Comparison of ENCODE assay signal across 7 cellular contexts in genomic region chr2:175203621-175204496, GRCh38. TPM values are rescaled to one million over a fixed set of nuclear protein-coding genes. Genes with fewer than 3 reads are reported as not detected.
A peak's percentile ranks its signal among the peaks of the same experiment; 100 is the strongest.
DNase-seq lines count a peak whose midpoint lies in the region; ATAC-seq, FAIRE-seq and TF ChIP-seq lines count a peak whose summit lies in the region.

No MANE protein-coding gene starts in this region.

- no peak for TF ChIP-seq EP300 in GM12878 (IDR thresholded peaks at IDR 0.05; ENCODE audit: borderline replicate concordance in 1 of 2, control insufficient read depth in 1 of 2, low read depth in 2 of 2, low read length in 2 of 2)

- no peaks in the 10 kb centered on the region for H3K27me3 ChIP-seq in GM12878 (replicated peaks in 1 of 2; ENCODE audit: control insufficient read depth in 2 of 2, insufficient read depth in 2 of 2, low read length in 1 of 2)

- peak; percentile 98 for ATAC-seq in GM12878

- POLR2A ChIA-PET in GM12878 (lab: Charles Lee), result interaction anchor here (1.2 kb wide), 1 partner anchor 94 kb away, joined by 3 read pairs; no protein-coding TSS in a partner anchor

- H3K4me1 ChIP-seq in GM12878 (ENCODE audit: control insufficient read depth, insufficient read depth, low read length), result no peaks in the 10 kb centered on the region

- TF ChIP-seq CTCF in GM12864 (IDR thresholded peaks at IDR 0.05; ENCODE audit: low read depth, low read length, missing control alignments), result peak; percentile 62
- TF ChIP-seq CTCF in GM12878 (IDR thresholded peaks at IDR 0.05 in 2 of 3, conservative IDR thresholded peaks at IDR 0.05 in 1 of 3; ENCODE audit: control insufficient read depth in 2 of 3, extremely low read depth in 1 of 3, insufficient read depth in 1 of 3, low read depth in 3 of 3, low read length in 3 of 3), result peak; percentile 53 to 55 (median 55)

- H3K9ac ChIP-seq in GM12878 (ENCODE audit: control insufficient read depth, insufficient read depth, low read length), result no peak overlapping the region

- peak; percentile 55 for TF ChIP-seq RAD21 in GM12878 (IDR thresholded peaks at IDR 0.05; ENCODE audit: insufficient read depth, low read depth, low read length)

- peak; percentile 81 for FAIRE-seq in GM12878 (lab: Jason Lieb, UNC)

- H3K27ac ChIP-seq in GM12878 (ENCODE audit: control insufficient read depth, insufficient read depth), result no peak overlapping the region

- no peaks in the 10 kb centered on the region for H3K36me3 ChIP-seq in GM12878 (ENCODE audit: control insufficient read depth in 2 of 2, insufficient read depth in 2 of 2, low read length in 1 of 2)

- SMC1A ChIA-PET in GM12878 (lab: Charles Lee; ENCODE audit: uncharacterized antibody, unreplicated experiment), result interaction anchor here (0.5 to 1.4 kb wide), 8 partner anchors 22 to 393 kb away, joined by 3 to 6 read pairs (median 3); partner anchors contain the start of gene ATF2

- intact Hi-C loops in GM12878 (cut with micrococcal nuclease; ENCODE audit: unreplicated experiment), result loop anchor here (1.0 kb wide), 1 partner anchor 78 kb away; no protein-coding TSS in a partner anchor

- DNase-seq in GM12864 (ENCODE audit: low read depth) (no peak), HCEC 1CT (peak; percentile 66), NAMALWA (ENCODE audit: low spot score) (peak; percentile 80), SKM-1 treated with dmso at 0.1 percent for 144 hours (lab: John Stamatoyannopoulos, UW; ENCODE audit: unreplicated experiment) (peak; percentile 27), GM12878 (ENCODE audit: low read depth, low spot score) (no peak), kidney glomerular epithelial cell (lab: John Stamatoyannopoulos, UW) (peak; percentile 46)
- peak; percentile 6 to 7 (median 6) for DNase-seq in stimulated activated CD4-positive, alpha-beta T cell treated with anti-CD3 and anti-CD28 coated beads, TNF-alpha, amount 100 ng/mL, for 4 hours (ENCODE audit: low read depth in 3 of 3)

- no peaks in the 10 kb centered on the region for H4K20me1 ChIP-seq in GM12878 (ENCODE audit: control insufficient read depth, insufficient read depth)

- no TSS peak for BruUV-seq in GM12878 (replicated peaks; lab: Mats Ljungman, UMichigan)

- no peaks in the 10 kb centered on the region for H3K79me2 ChIP-seq in GM12878 (ENCODE audit: control insufficient read depth, insufficient read depth, low read length)

- in situ Hi-C loops in GM12878 (cut with MboI), result no loop called here

- RAD21 ChIA-PET in GM12878 (lab: Charles Lee; ENCODE audit: unreplicated experiment), result interaction anchor here (0.6 to 2.1 kb wide), 5 partner anchors 87 to 893 kb away, joined by 3 to 4 read pairs (median 4); no protein-coding TSS in a partner anchor

- H3K4me3 ChIP-seq in GM12864 (ENCODE audit: low read depth, low read length), result no peak overlapping the region
- no peak overlapping the region for H3K4me3 ChIP-seq in GM12878

- no peak overlapping the region for H3K4me2 ChIP-seq in GM12878 (ENCODE audit: control insufficient read depth, insufficient read depth)

- no peak for TF ChIP-seq POLR2A in GM12878 (IDR thresholded peaks at IDR 0.05; ENCODE audit: low read depth, low read length)

- WGBS in GM12878 (ENCODE audit: insufficient coverage, insufficient replicate concordance, low lambda C conversion rate, missing lambda C conversion rate), result 9% methylated on average over 12 of the region's 12 CpGs

- H2AFZ ChIP-seq in GM12878 (ENCODE audit: control insufficient read depth, low read depth, low read length), result no peak overlapping the region

- CTCF ChIA-PET in GM12878 (lab: Yijun Ruan, JAX), result interaction anchor here (0.9 to 3.3 kb wide), 20 partner anchors 9 to 455 kb away, joined by 3 to 12 read pairs (median 4); partner anchors contain the start of gene ATF2

- no peaks in the 10 kb centered on the region; the same call in 2 of the 3 replicates for H3K9me3 ChIP-seq in GM12878 (replicated peaks; ENCODE audit: control insufficient read depth, insufficient read depth, low read length)

TF ChIP-seq in GM12878, 131 proteins besides CTCF, POLR2A, EP300 and RAD21:
- TF ChIP-seq USF1 (IDR thresholded peaks at IDR 0.05; ENCODE audit: borderline replicate concordance, extremely low read length, insufficient read depth, low read depth, low read length), result no peak
- peak; percentile 42; the same call in 1 of the 2 replicates for TF ChIP-seq SMC3 (IDR thresholded peaks at IDR 0.05; ENCODE audit: borderline replicate concordance, low read length)

RNA-seq across cellular contexts. Expression of gene ATP5MC3, which starts 22.3 kb away (rescaled TPM):
- total RNA-seq in GM12878 (2013; cell fraction: nucleolus; rRNA removed), result 68.9 and 71.1 TPM in 2 replicates
- total RNA-seq in GM12878 (2014; rRNA removed), result 308 and 329 TPM in 2 replicates
- total RNA-seq in GM12878 (2014; rRNA removed; fragmentation: Illumina TruSeq; extraction: Trizol), result 330 and 378 TPM in 2 replicates
- total RNA-seq in GM12878 (2021), result 424 and 434 TPM in 2 replicates
- 261 TPM for polyA plus RNA-seq in GM12878 (2011; ENCODE audit: low read depth)
- polyA plus RNA-seq in GM12878 (2011; rRNA removed), result 1,196 and 1,341 TPM in 2 replicates
- 686 and 945 TPM in 2 replicates for polyA plus RNA-seq in GM12878 (2011; cell fraction: cytosol; rRNA removed)
- polyA plus RNA-seq in GM12878 (2011; cell fraction: nucleus; rRNA removed), result 343 and 385 TPM in 2 replicates
- polyA plus RNA-seq in GM12878 (2012), result 345 and 392 TPM in 2 replicates
- 205 and 334 TPM in 2 replicates for polyA plus RNA-seq in GM12878 (2014; fragmentation: Illumina TruSeq; extraction: Trizol)
- 100 to 1,000 TPM; 643 to 716 TPM for polyA plus RNA-seq in GM12878 (2014; fragmentation: Nextera tagmentation; extraction: Ambion mirVana)
- polyA plus RNA-seq in GM12878 (2014; rRNA removed), result 422 and 457 TPM in 2 replicates
- polyA plus RNA-seq in GM12878 (2016; fragmentation: Nextera tagmentation; extraction: Ambion mirVana), result 1,000 to 10,000 TPM; 1,121 to 1,181 TPM
- polyA minus RNA-seq in GM12878 (2011; rRNA and poly(A)+ RNA removed), result 333 and 340 TPM in 2 replicates
- 92.2 and 96.0 TPM in 2 replicates for polyA minus RNA-seq in GM12878 (2011; cell fraction: cytosol; rRNA and poly(A)+ RNA removed)
- polyA minus RNA-seq in GM12878 (2011; cell fraction: nucleus; rRNA and poly(A)+ RNA removed), result 64.4 and 91.2 TPM in 2 replicates

RNA-seq across cellular contexts. Expression of gene ATF2, which starts 35.9 kb away (rescaled TPM):
- total RNA-seq in GM12878 (2013; cell fraction: nucleolus; rRNA removed), result 146 and 154 TPM in 2 replicates
- total RNA-seq in GM12878 (2014; rRNA removed) (26.0 and 28.2 TPM in 2 replicates), GM12878 (2014; rRNA removed; fragmentation: Illumina TruSeq; extraction: Trizol) (35.7 and 36.2 TPM in 2 replicates), GM12878 (2021) (34.0 and 35.8 TPM in 2 replicates)
- polyA plus RNA-seq in GM12878 (2011; ENCODE audit: low read depth), result 14.3 TPM
- polyA plus RNA-seq in GM12878 (2011; rRNA removed) (78.0 and 93.7 TPM in 2 replicates), GM12878 (2014; fragmentation: Illumina TruSeq; extraction: Trizol) (38.2 and 43.4 TPM in 2 replicates), GM12878 (2014; fragmentation: Nextera tagmentation; extraction: Ambion mirVana) (10 to 100 TPM; 10.3 to 17.7 TPM), GM12878 (2014; rRNA removed) (17.6 and 18.9 TPM in 2 replicates), GM12878 (2016; fragmentation: Nextera tagmentation; extraction: Ambion mirVana) (10 to 100 TPM; 42.5 to 44.7 TPM)
- 54.7 and 55.9 TPM in 2 replicates for polyA plus RNA-seq in GM12878 (2011; cell fraction: cytosol; rRNA removed)
- polyA plus RNA-seq in GM12878 (2011; cell fraction: nucleus; rRNA removed), result 26.6 and 34.9 TPM in 2 replicates
- 17.8 and 23.5 TPM in 2 replicates for polyA plus RNA-seq in GM12878 (2012)
- 153 and 156 TPM in 2 replicates for polyA minus RNA-seq in GM12878 (2011; rRNA and poly(A)+ RNA removed)
- polyA minus RNA-seq in GM12878 (2011; cell fraction: cytosol; rRNA and poly(A)+ RNA removed), result 34.7 and 43.8 TPM in 2 replicates
- 72.9 and 89.1 TPM in 2 replicates for polyA minus RNA-seq in GM12878 (2011; cell fraction: nucleus; rRNA and poly(A)+ RNA removed)

Comparison
In these comparisons a context has a peak if more than half of its experiments do, and no peak if none do; other contexts are left out.
1. DNase-seq: peak in HCEC 1CT (single experiment), NAMALWA (single experiment), SKM-1 treated with dmso at 0.1 percent for 144 hours (single experiment), kidney glomerular epithelial cell (single experiment) and stimulated activated CD4-positive, alpha-beta T cell treated with anti-CD3 and anti-CD28 coated beads, TNF-alpha, amount 100 ng/mL, for 4 hours (3 of 3); none in GM12864 (single experiment) and GM12878 (single experiment).